Comparison of ENCODE assay signal across 8 cellular contexts in the genomic region with DNA sequence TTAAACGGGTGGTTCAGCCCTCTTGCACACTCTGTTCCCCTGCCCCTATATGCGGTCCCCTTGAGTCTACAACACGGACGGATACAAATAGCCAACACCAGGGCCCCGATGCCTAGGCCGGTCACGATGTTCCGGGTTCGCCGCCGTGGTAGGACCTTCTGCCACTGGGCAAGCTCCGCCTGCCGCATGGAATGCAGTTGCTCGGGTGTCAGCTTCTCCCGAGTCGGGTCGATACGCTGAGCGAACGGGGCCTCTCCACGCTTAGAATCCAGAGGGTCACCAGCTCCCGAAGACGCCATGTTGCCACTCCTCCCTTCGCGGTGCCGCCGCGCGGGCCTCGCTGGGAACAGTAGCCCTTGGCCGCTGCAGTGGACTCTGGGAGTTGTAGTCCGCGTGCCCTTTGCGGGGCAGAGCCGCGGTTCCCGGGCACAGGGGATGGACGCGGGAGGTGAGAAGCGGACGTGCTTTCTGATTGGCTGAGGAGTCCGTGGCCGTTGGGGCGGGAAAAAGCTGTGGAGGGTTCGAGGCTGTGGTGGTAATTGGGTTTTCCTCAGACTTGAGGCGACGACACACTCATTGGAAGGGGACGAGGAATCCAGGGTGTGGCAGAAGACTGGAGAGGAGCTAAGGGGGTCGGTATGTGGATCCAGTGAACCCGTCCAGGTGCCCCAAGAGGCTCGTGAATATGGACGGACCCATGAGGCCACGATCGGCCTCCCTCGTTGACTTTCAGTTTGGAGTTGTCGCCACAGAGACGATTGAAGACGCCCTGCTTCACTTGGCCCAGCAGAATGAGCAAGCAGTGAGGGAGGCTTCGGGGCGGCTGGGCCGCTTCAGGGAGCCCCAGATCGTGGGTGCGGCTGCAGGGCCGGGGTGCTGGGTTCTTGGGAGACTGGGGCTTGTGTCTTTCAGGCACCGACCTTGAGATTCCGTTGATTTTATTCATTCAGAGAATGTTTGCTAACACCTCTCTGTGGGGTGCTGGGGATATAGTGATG. TPM values are rescaled to one million over a fixed set of nuclear protein-coding genes. Genes with fewer than 3 reads are reported as not detected.
DNase-seq lines count a peak whose midpoint lies in the region; ATAC-seq and TF ChIP-seq lines count a peak whose summit lies in the region.

A gene with protein sequence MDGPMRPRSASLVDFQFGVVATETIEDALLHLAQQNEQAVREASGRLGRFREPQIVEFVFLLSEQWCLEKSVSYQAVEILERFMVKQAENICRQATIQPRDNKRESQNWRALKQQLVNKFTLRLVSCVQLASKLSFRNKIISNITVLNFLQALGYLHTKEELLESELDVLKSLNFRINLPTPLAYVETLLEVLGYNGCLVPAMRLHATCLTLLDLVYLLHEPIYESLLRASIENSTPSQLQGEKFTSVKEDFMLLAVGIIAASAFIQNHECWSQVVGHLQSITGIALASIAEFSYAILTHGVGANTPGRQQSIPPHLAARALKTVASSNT (plus strand): TSS at position 479 of the 998 bp plus-strand sequence. CDS start 207 bp downstream, at position 686.
A gene with protein sequence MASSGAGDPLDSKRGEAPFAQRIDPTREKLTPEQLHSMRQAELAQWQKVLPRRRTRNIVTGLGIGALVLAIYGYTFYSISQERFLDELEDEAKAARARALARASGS (minus strand): TSS at position 322 of the 998 bp plus-strand sequence. CDS start 23 bp downstream, at position 299.

- peak; percentile 86 for DNase-seq in DMS79 (lab: John Stamatoyannopoulos, UW)
- peak; percentile 92 for DNase-seq in GM23248
- peak; percentile 74 to 89 (median 84) for DNase-seq in NCI-H1417 (lab: John Stamatoyannopoulos, UW)
- peak; percentile 47 to 64 (median 53) for DNase-seq in T-helper 17 cell
- peak; percentile 7 to 89 (median 71) for DNase-seq in anterior cingulate cortex (lab: John Stamatoyannopoulos, UW)
- peak; percentile 89 to 96 (median 95) for DNase-seq in right cardiac atrium
- peak; percentile 91 to 94 for DNase-seq in psoas muscle

- peak within 1 kb of the TSS; percentile 88 for H3K9ac ChIP-seq in GM23248

- H3K4me3 Mint-ChIP-seq in T-helper 17 cell, result peak within 1 kb of the TSS; percentile 90

- ATAC-seq in T-helper 17 cell (peak; percentile 100), right cardiac atrium (peak; percentile 97 to 98), psoas muscle (peak; percentile 96 to 99 (median 98))

- peaks cover 20% of the 10 kb centered on the region for H3K79me2 ChIP-seq in GM23248 (ENCODE audit: insufficient read depth)

- H4K20me1 ChIP-seq in GM23248 (ENCODE audit: insufficient read depth), result no peaks in the 10 kb centered on the region

- no peaks in the 10 kb centered on the region for H3K36me3 ChIP-seq in GM23248 (ENCODE audit: low read depth)
- peaks cover 0 to 23% of the 10 kb centered on the region in 2 donors for H3K36me3 ChIP-seq in psoas muscle (ENCODE audit: insufficient read depth in 1 of 2, low read depth in 1 of 2)
- H3K36me3 ChIP-seq in urinary bladder (ENCODE audit: insufficient read depth), result no peaks in the 10 kb centered on the region

- H3K9me3 ChIP-seq in GM23248 (ENCODE audit: low read depth) (no peaks in the 10 kb centered on the region), T-helper 17 cell (ENCODE audit: control insufficient read depth, low read length, poor library complexity, severe bottlenecking) (no peaks in the 10 kb centered on the region), right cardiac atrium (ENCODE audit: control insufficient read depth, low read length) (no peaks in the 10 kb centered on the region), psoas muscle (no peaks in the 10 kb centered on the region)

- peaks cover 31% of the 10 kb centered on the region for H3K4me1 Mint-ChIP-seq in T-helper 17 cell

- peak within 1 kb of the TSS; percentile 85 for H2AFZ ChIP-seq in GM23248

- peaks cover 13% of the 10 kb centered on the region; the same call in 1 of the 2 replicates for H3K4me1 ChIP-seq in GM23248 (ENCODE audit: insufficient read depth)
- H3K4me1 ChIP-seq in right cardiac atrium (ENCODE audit: control insufficient read depth, insufficient read depth, low read length), result peaks cover 5% of the 10 kb centered on the region
- H3K4me1 ChIP-seq in psoas muscle, result peaks cover 11% of the 10 kb centered on the region
- H3K4me1 ChIP-seq in urinary bladder (ENCODE audit: insufficient read depth), result no peaks in the 10 kb centered on the region

- no peak for TF ChIP-seq CTCF in psoas muscle (IDR thresholded peaks at IDR 0.05)

- H3K27me3 Mint-ChIP-seq in T-helper 17 cell, result no peaks in the 10 kb centered on the region

- intact Hi-C loops in right cardiac atrium (cut with DNase I), result no loop called here
- intact Hi-C loops in psoas muscle (cut with DNase I), result no loop called here

- H3K36me3 Mint-ChIP-seq in T-helper 17 cell (ENCODE audit: low read depth), result peaks cover 5% of the 10 kb centered on the region

- H3K27ac Mint-ChIP-seq in T-helper 17 cell, result peak within 1 kb of the TSS; percentile 87

- H3K4me2 ChIP-seq in GM23248 (ENCODE audit: unreplicated experiment), result peak within 1 kb of the TSS; percentile 93

- in situ Hi-C loops in GM23248 (cut with MboI), result no loop called here

- 27 to 28% methylated on average over 66 of the region's 66 CpGs for WGBS in GM23248 (ENCODE audit: low coverage in 1 of 2, low lambda C conversion rate in 2 of 2, missing lambda C conversion rate in 2 of 2), 2 experiments
- WGBS in right cardiac atrium, result 26% methylated on average over 66 of the region's 66 CpGs
- 25 to 30% (median 26%) methylated on average over 56 to 66 of the region's 66 CpGs for WGBS in psoas muscle, 3 donors
- WGBS in urinary bladder, result 25% methylated on average over 66 of the region's 66 CpGs

- H3K27me3 ChIP-seq in GM23248 (replicated peaks; ENCODE audit: insufficient read depth) (no peaks in the 10 kb centered on the region), right cardiac atrium (ENCODE audit: control insufficient read depth, insufficient read depth) (no peaks in the 10 kb centered on the region), psoas muscle (ENCODE audit: insufficient read depth in 3 of 3, low read length in 2 of 3) (no peaks in the 10 kb centered on the region)

- H3K27ac ChIP-seq in GM23248, result peak within 1 kb of the TSS; percentile 49
- peak within 1 kb of the TSS; percentile 54 for H3K27ac ChIP-seq in right cardiac atrium (ENCODE audit: low read length)
- H3K27ac ChIP-seq in psoas muscle, result peak within 1 kb of the TSS; percentile 88
- H3K27ac ChIP-seq in urinary bladder (ENCODE audit: low read depth), result peak within 1 kb of the TSS; percentile 11

- no peaks in the 10 kb centered on the region for H3F3A ChIP-seq in GM23248 (ENCODE audit: insufficient read depth)

- H3K4me3 ChIP-seq in GM23248 (peak within 1 kb of the TSS; percentile 97), right cardiac atrium (ENCODE audit: low read length) (peak within 1 kb of the TSS; percentile 48), psoas muscle (peak within 1 kb of the TSS; percentile 98), urinary bladder (ENCODE audit: low read depth, low read length) (peak within 1 kb of the TSS; percentile 83)

- no peaks in the 10 kb centered on the region for H3K9me2 ChIP-seq in GM23248 (ENCODE audit: insufficient read depth)

RNA-seq across cellular contexts. Expression of the first gene that starts in this region (rescaled TPM):
- not detected in 2 replicates for total RNA-seq in GM23248 (2014; rRNA removed; shearing (Covaris generic))
- polyA plus RNA-seq in GM23248 (2016; fragmentation: Nextera tagmentation; extraction: Ambion mirVana) (0.14 and 0.71 TPM in 2 replicates), right cardiac atrium (0.59 TPM), psoas muscle (1 to 10 TPM in 1 of 3 donors, under 1 TPM in 2; 0.24 to 1.0 (median 0.36) TPM), urinary bladder (0.71 TPM)
- total RNA-seq in T-helper 17 cell (not detected), right cardiac atrium (under 1 TPM in 2 of 4 donors, not detected in 2; 0.20 to 0.53 TPM), psoas muscle (1 to 10 TPM in 1 of 4 donors, under 1 TPM in 2, not detected in 1; 0.74 to 1.3 (median 0.79) TPM), urinary bladder (0.37 TPM)

RNA-seq across cellular contexts. Expression of the second gene that starts in this region (rescaled TPM):
- total RNA-seq in GM23248 (2014; rRNA removed; shearing (Covaris generic)), result 39.1 and 48.0 TPM in 2 replicates
- polyA plus RNA-seq in GM23248 (2016; fragmentation: Nextera tagmentation; extraction: Ambion mirVana) (125 TPM in 2 replicates), right cardiac atrium (142 TPM), psoas muscle (100 to 1,000 TPM; 126 to 167 (median 130) TPM), urinary bladder (89.9 TPM)
- total RNA-seq in T-helper 17 cell (10 to 100 TPM; 10.1 to 15.2 TPM), right cardiac atrium (10 to 100 TPM; 64.4 to 74.4 (median 70.7) TPM), psoas muscle (10 to 100 TPM; 69.1 to 85.2 (median 83.9) TPM), urinary bladder (57.5 TPM)

Comparison
In these comparisons a context has a peak if more than half of its experiments do, and no peak if none do; other contexts are left out.
1. Peak in every context shown above with its lines: DNase-seq, ATAC-seq, H3K4me3 ChIP-seq and H3K27ac ChIP-seq.
2. H3K27ac ChIP-seq: peak in every context shown above with its lines; median percentile 88 in psoas muscle; 54 in right cardiac atrium; 49 in GM23248; 11 in urinary bladder.
3. H3K4me3 ChIP-seq: peak in every context shown above with its lines; median percentile 98 in psoas muscle; 97 in GM23248; 83 in urinary bladder; 48 in right cardiac atrium.